ENCODE assay signal across 22 cellular contexts in the genomic region with DNA sequence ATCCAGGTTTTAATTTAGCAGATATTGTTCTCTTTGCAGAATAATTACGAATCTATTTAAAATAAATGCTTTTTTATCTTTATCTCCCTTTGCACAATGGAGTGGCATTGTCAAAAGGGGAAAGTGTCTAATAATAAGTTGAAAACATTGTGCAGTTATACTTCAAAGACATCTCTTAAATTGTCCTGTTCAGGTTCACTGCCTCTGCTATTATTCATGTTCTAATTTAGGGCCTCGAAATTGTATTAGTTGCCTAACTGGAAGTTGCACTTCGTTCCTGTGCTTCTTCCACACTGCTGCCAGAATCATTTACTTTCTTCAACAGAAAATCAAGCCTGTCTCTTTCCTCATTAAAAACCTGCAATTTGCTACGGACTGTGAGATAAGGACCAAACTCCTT.
DNase-seq lines count a peak whose midpoint lies in the region; ATAC-seq, FAIRE-seq and TF ChIP-seq lines count a peak whose summit lies in the region.
"Had no signal": no experiment of that assay in that cellular context is flagged by ENCODE, and none has a peak within 500 bp of the region (broad histone marks: within the 10 kb centered on the region; RNA-seq: fewer than 3 reads in every experiment).

No MANE protein-coding gene starts in this region.

- no peaks in the 10 kb centered on the region for H3K36me3 ChIP-seq in esophagus muscularis mucosa
- no peaks in the 10 kb centered on the region for H3K36me3 ChIP-seq in sigmoid colon
- no peaks in the 10 kb centered on the region for H3K36me3 ChIP-seq in mesendoderm (ENCODE audit: control insufficient read depth, insufficient read depth, low read length)
- H3K36me3 ChIP-seq: thoracic aorta had no signal

- H3K4me1 ChIP-seq in esophagus muscularis mucosa = peaks cover 56 to 73% (median 68%) of the 10 kb centered on the region in 4 donors
- peaks cover 0 to 53% (median 30%) of the 10 kb centered on the region in 4 donors for H3K4me1 ChIP-seq in sigmoid colon
- no peaks in the 10 kb centered on the region for H3K4me1 ChIP-seq in mesendoderm (ENCODE audit: control insufficient read depth, low read depth, low read length)

- TF ChIP-seq EP300 in esophagus muscularis mucosa (IDR thresholded peaks at IDR 0.05) = no peak
- no peak for TF ChIP-seq EP300 in sigmoid colon (IDR thresholded peaks at IDR 0.05)

- intact Hi-C loops in esophagus muscularis mucosa (cut with DNase I) = loop anchor here (10.0 kb wide), 1 partner anchor 149 kb away; the partner anchor contains the start of gene SPRY1
- intact Hi-C loops in sigmoid colon (cut with DNase I) = loop anchor here (10.0 kb wide), 1 partner anchor 121 kb away; no protein-coding TSS in a partner anchor

- H2BK15ac ChIP-seq in mesendoderm (replicated peaks; ENCODE audit: low read depth) = no peak overlapping the region

- no peaks in the 10 kb centered on the region for H3K27me3 ChIP-seq in esophagus muscularis mucosa
- no peaks in the 10 kb centered on the region for H3K27me3 ChIP-seq in sigmoid colon
- H3K27me3 ChIP-seq in mesendoderm (ENCODE audit: insufficient read depth, low read length, poor library complexity) = no peaks in the 10 kb centered on the region

- no peak overlapping the region for H3K23ac ChIP-seq in mesendoderm (ENCODE audit: low read length)

- no peak overlapping the region for H2BK5ac ChIP-seq in mesendoderm (ENCODE audit: low read length)

- H3K4me2 ChIP-seq in mesendoderm (ENCODE audit: low read length) = no peak overlapping the region

- H3K18ac ChIP-seq in mesendoderm (ENCODE audit: low read length) = no peak overlapping the region

- WGBS in esophagus muscularis mucosa = 36% methylated on average over 4 of the region's 4 CpGs
- 75 to 89% methylated on average over 4 of the region's 4 CpGs for WGBS in sigmoid colon, 2 donors
- no CpG with 5 or more reads among the region's 4 CpGs for WGBS in mesendoderm (ENCODE audit: extremely low coverage, insufficient coverage, low lambda C conversion rate)

- no peak overlapping the region for H3K9ac ChIP-seq in mesendoderm (ENCODE audit: low read length)

- TF ChIP-seq CTCF in esophagus muscularis mucosa (IDR thresholded peaks at IDR 0.05) (no peak), sigmoid colon (IDR thresholded peaks at IDR 0.05) (no peak)

- H3K4ac ChIP-seq in mesendoderm (ENCODE audit: low read depth, low read length) = no peak overlapping the region

- no peaks in the 10 kb centered on the region for H3K9me3 ChIP-seq in esophagus muscularis mucosa
- H3K9me3 ChIP-seq in sigmoid colon = no peaks in the 10 kb centered on the region
- H3K9me3 ChIP-seq: thoracic aorta had no signal

- H2AK5ac ChIP-seq in mesendoderm (ENCODE audit: low read length) = no peak overlapping the region

- peak overlapping the region; percentile 39 to 56 (median 46) for H3K27ac ChIP-seq in esophagus muscularis mucosa (replicated peaks in 1 of 4)
- H3K27ac ChIP-seq in sigmoid colon = peak overlapping the region in 3 of 4 donors; percentile 46 to 63 (median 46)
- no peak overlapping the region for H3K27ac ChIP-seq in mesendoderm (ENCODE audit: low read depth, low read length)
- H3K27ac ChIP-seq: thoracic aorta had no signal

- H3K4me3 ChIP-seq in esophagus muscularis mucosa (no peak overlapping the region), sigmoid colon (no peak overlapping the region), mesendoderm (ENCODE audit: low read length) (no peak overlapping the region)
- H3K4me3 ChIP-seq: skin epidermis, thoracic aorta had no signal

- no peak overlapping the region for H4K8ac ChIP-seq in mesendoderm (ENCODE audit: low read depth, low read length)

- peak; percentile 42 for ATAC-seq in HG03442 (IDR thresholded peaks at IDR 0.05; ENCODE audit: unreplicated experiment)
- no peak for ATAC-seq in GM21367 (IDR thresholded peaks at IDR 0.05; ENCODE audit: unreplicated experiment)
- no peak for ATAC-seq in HG02798 (IDR thresholded peaks at IDR 0.05; ENCODE audit: poor library complexity, unreplicated experiment)
- ATAC-seq: activated CD8-positive, alpha-beta memory T cell treated with anti-CD3 and anti-CD28 coated beads, Interleukin-2, amount 10 ng/mL, durations not matched to agents 7 days and 5 days had no signal

- FAIRE-seq in GM12891 (lab: Jason Lieb, UNC) = no peak
- FAIRE-seq: GM18507 had no signal

- no peak overlapping the region for H4K5ac ChIP-seq in mesendoderm (ENCODE audit: low read length)

- H2BK120ac ChIP-seq in mesendoderm (ENCODE audit: low read depth, low read length) = no peak overlapping the region

- DNase-seq in GM12891 (ENCODE audit: insufficient read length, low spot score) (no peak), esophagus muscularis mucosa (ENCODE audit: extremely low spot score) (no peak), sigmoid colon (no peak), midbrain (lab: John Stamatoyannopoulos, UW) (no peak), mesendoderm (no peak)
- DNase-seq: activated CD4-positive, alpha-beta T cell treated with anti-CD3 and anti-CD28 coated beads for 48 hours; activated CD8-positive, alpha-beta memory T cell treated with anti-CD3 and anti-CD28 coated beads, Interleukin-2, amount 10 ng/mL, durations not matched to agents 7 days and 5 days; CD4-positive, alpha-beta T cell; effector CD8-positive, alpha-beta T cell; erythroblast; H7; KBM-7; MV-4-11; NCI-H1694; posterior cingulate gyrus; stimulated activated CD4-positive, alpha-beta T cell treated with anti-CD3 and anti-CD28 coated beads, Interleukin-1b, Interleukin-23, amount 100 ng/mL, for 48 hours had no signal

- TF ChIP-seq POLR2A in GM12891 (IDR thresholded peaks at IDR 0.05; ENCODE audit: low read depth, low read length) = no peak
- no peak for TF ChIP-seq POLR2A in esophagus muscularis mucosa (IDR thresholded peaks at IDR 0.05; ENCODE audit: low read depth)
- no peak for TF ChIP-seq POLR2A in sigmoid colon (IDR thresholded peaks at IDR 0.05)

- H3K79me1 ChIP-seq in mesendoderm (ENCODE audit: low read length) = no peaks in the 10 kb centered on the region

- no peaks in the 10 kb centered on the region for H3K79me2 ChIP-seq in mesendoderm (ENCODE audit: control insufficient read depth, insufficient read depth, low read length)

- no peak overlapping the region for H3K56ac ChIP-seq in mesendoderm (ENCODE audit: low read length)

TF ChIP-seq in GM12891, 5 proteins besides CTCF, POLR2A, EP300 and RAD21:
- TF ChIP-seq SPI1 (IDR thresholded peaks at IDR 0.05; ENCODE audit: low read depth, low read length) = no peak
- TF ChIP-seq POU2F2 (IDR thresholded peaks at IDR 0.05; ENCODE audit: low read depth, low read length) = no peak
- no peak for TF ChIP-seq POLR2AphosphoS5 (IDR thresholded peaks at IDR 0.05; ENCODE audit: low read depth, low read length)
- peak; percentile 11 for TF ChIP-seq PAX5 (IDR thresholded peaks at IDR 0.05; ENCODE audit: insufficient read depth, low read length, severe bottlenecking)
- no peak for TF ChIP-seq TAF1 (IDR thresholded peaks at IDR 0.05; ENCODE audit: low read depth, low read length)
